ENCODE assay signal across 21 cellular contexts in genomic region chr4:2570036-2570435, GRCh38. TPM values are rescaled to one million over a fixed set of nuclear protein-coding genes. Genes with fewer than 3 reads are reported as not detected.
A peak's percentile ranks its signal among the peaks of the same experiment; 100 is the strongest.
DNase-seq lines count a peak whose midpoint lies in the region; ATAC-seq and TF ChIP-seq lines count a peak whose summit lies in the region.
"Had no signal": no experiment of that assay in that cellular context is flagged by ENCODE, and none has a peak within 500 bp of the region (broad histone marks: within the 10 kb centered on the region; RNA-seq: fewer than 3 reads in every experiment).

No MANE protein-coding gene starts in this region.

- H3K4me3 ChIP-seq in CD8-positive, alpha-beta T cell (ENCODE audit: low read depth, low read length): peak overlapping the region; percentile 33
- H3K4me3 ChIP-seq: esophagus muscularis mucosa, gastroesophageal sphincter, testis had no signal

- no peak overlapping the region for H3K4me3 Mint-ChIP-seq in activated T-cell treated with anti-CD3 and anti-CD28 coated beads, Interleukin-2, amount 50 U/mL, for 24 hours
- H3K4me3 Mint-ChIP-seq in CD8-positive, alpha-beta T cell: peak overlapping the region; percentile 57
- H3K4me3 Mint-ChIP-seq in activated T-helper 2 cell treated with anti-CD3 and anti-CD28 coated beads, Interferon-gamma antibody, Interleukin-2, Interleukin-4, amounts not matched to agents 10 μg/mL and 5 μg/mL and 100 μg/mL, durations not matched to agents 14 hours and 24 hours and 36 hours (ENCODE audit: low read depth): no peak overlapping the region
- no peak overlapping the region for H3K4me3 Mint-ChIP-seq in nephron progenitor cell

- no peak for DNase-seq in activated T-cell treated with anti-CD3 and anti-CD28 coated beads, Interleukin-2, amount 50 U/mL, for 24 hours
- no peak for DNase-seq in activated T-cell treated with anti-CD3 and anti-CD28 coated beads, Interleukin-2, amount 50 U/mL, for 48 hours
- DNase-seq in CD8-positive, alpha-beta T cell: no peak
- no peak for DNase-seq in activated T-helper 2 cell treated with anti-CD3 and anti-CD28 coated beads, Interferon-gamma antibody, Interleukin-2, Interleukin-4, amounts not matched to agents 10 μg/mL and 5 μg/mL and 100 μg/mL, durations not matched to agents 14 hours and 24 hours and 36 hours (ENCODE audit: low spot score)
- DNase-seq in nephron progenitor cell (no peak), HuH-7 (ENCODE audit: low spot score) (no peak), left lobe of liver (ENCODE audit: low spot score) (no peak)
- DNase-seq: activated CD4-positive, CD25-positive, alpha-beta regulatory T cell treated with anti-CD3 and anti-CD28 coated beads, Interleukin-2, amount 50 U/mL, for 72 hours; activated T-cell treated with anti-CD3 and anti-CD28 coated beads, Interleukin-2, amount 50 U/mL, for 1 hour; amygdala; caudate nucleus; MM.1S; NCI-H1694; spleen; stimulated activated CD4-positive, alpha-beta T cell treated with anti-CD3 and anti-CD28 coated beads, Interleukin-4, amount 100 ng/mL, for 4 hours; T1000; testis had no signal

- no peaks in the 10 kb centered on the region for H3K27me3 Mint-ChIP-seq in activated T-cell treated with anti-CD3 and anti-CD28 coated beads, Interleukin-2, amount 50 U/mL, for 24 hours
- H3K27me3 Mint-ChIP-seq in CD8-positive, alpha-beta T cell (ENCODE audit: low read depth): no peaks in the 10 kb centered on the region
- H3K27me3 Mint-ChIP-seq in activated T-helper 2 cell treated with anti-CD3 and anti-CD28 coated beads, Interferon-gamma antibody, Interleukin-2, Interleukin-4, amounts not matched to agents 10 μg/mL and 5 μg/mL and 100 μg/mL, durations not matched to agents 14 hours and 24 hours and 36 hours (ENCODE audit: low read depth): no peaks in the 10 kb centered on the region
- H3K27me3 Mint-ChIP-seq in nephron progenitor cell (ENCODE audit: low read depth, poor library complexity): no peaks in the 10 kb centered on the region

- H3K4me1 ChIP-seq in CD8-positive, alpha-beta T cell (ENCODE audit: insufficient read depth, low read length): peaks cover 50% of the 10 kb centered on the region

- H3K9me3 ChIP-seq in CD8-positive, alpha-beta T cell (ENCODE audit: low read length): no peaks in the 10 kb centered on the region
- H3K9me3 ChIP-seq: esophagus muscularis mucosa, gastroesophageal sphincter, spleen, testis had no signal

- TF ChIP-seq CTCF in CD8-positive, alpha-beta T cell (IDR thresholded peaks at IDR 0.05): no peak
- no peak for TF ChIP-seq CTCF in nephron progenitor cell (IDR thresholded peaks at IDR 0.05)

- H3K27ac ChIP-seq in CD8-positive, alpha-beta T cell (ENCODE audit: low read depth, low read length): peak overlapping the region; percentile 8
- H3K27ac ChIP-seq: testis had no signal

- H3K36me3 Mint-ChIP-seq in activated T-cell treated with anti-CD3 and anti-CD28 coated beads, Interleukin-2, amount 50 U/mL, for 24 hours (ENCODE audit: low read depth): peaks cover 32% of the 10 kb centered on the region
- H3K36me3 Mint-ChIP-seq in CD8-positive, alpha-beta T cell: peaks cover 27% of the 10 kb centered on the region
- peaks cover 24% of the 10 kb centered on the region for H3K36me3 Mint-ChIP-seq in activated T-helper 2 cell treated with anti-CD3 and anti-CD28 coated beads, Interferon-gamma antibody, Interleukin-2, Interleukin-4, amounts not matched to agents 10 μg/mL and 5 μg/mL and 100 μg/mL, durations not matched to agents 14 hours and 24 hours and 36 hours (ENCODE audit: low read depth)
- peaks cover 40% of the 10 kb centered on the region for H3K36me3 Mint-ChIP-seq in nephron progenitor cell (ENCODE audit: low read depth)

- H3K27me3 ChIP-seq in CD8-positive, alpha-beta T cell (ENCODE audit: insufficient read depth, low read length): no peaks in the 10 kb centered on the region
- H3K27me3 ChIP-seq: esophagus muscularis mucosa, gastroesophageal sphincter, spleen, testis had no signal

- peak overlapping the region; percentile 91 for H3K27ac Mint-ChIP-seq in activated T-cell treated with anti-CD3 and anti-CD28 coated beads, Interleukin-2, amount 50 U/mL, for 24 hours
- H3K27ac Mint-ChIP-seq in CD8-positive, alpha-beta T cell: peak overlapping the region; percentile 76
- peak overlapping the region; percentile 53 for H3K27ac Mint-ChIP-seq in activated T-helper 2 cell treated with anti-CD3 and anti-CD28 coated beads, Interferon-gamma antibody, Interleukin-2, Interleukin-4, amounts not matched to agents 10 μg/mL and 5 μg/mL and 100 μg/mL, durations not matched to agents 14 hours and 24 hours and 36 hours
- peak overlapping the region; percentile 98 for H3K27ac Mint-ChIP-seq in nephron progenitor cell

- POLR2A ChIA-PET in CD8-positive, alpha-beta T cell (lab: Charles Lee): no interaction called here

- no peak for ATAC-seq in CD8-positive, alpha-beta T cell
- ATAC-seq in left lobe of liver: no peak
- no peak for ATAC-seq in GM21515 (IDR thresholded peaks at IDR 0.05; ENCODE audit: unreplicated experiment)
- ATAC-seq: Panc1 had no signal

- intact Hi-C loops in CD8-positive, alpha-beta T cell (cut with DNase I, micrococcal nuclease): loop anchor here in 1 of 2 experiments (2.0 kb wide), 1 partner anchor 33 kb away; the partner anchor contains the start of gene FAM193A
- intact Hi-C loops in activated T-helper 2 cell treated with anti-CD3 and anti-CD28 coated beads, Interferon-gamma antibody, Interleukin-2, Interleukin-4, amounts not matched to agents 10 μg/mL and 5 μg/mL and 100 μg/mL, durations not matched to agents 14 hours and 24 hours and 36 hours (cut with micrococcal nuclease): loop anchor here (5.0 kb wide), 1 partner anchor 33 kb away; the partner anchor contains the start of gene FAM193A

- no peaks in the 10 kb centered on the region for H3K36me3 ChIP-seq in CD8-positive, alpha-beta T cell (ENCODE audit: insufficient read depth, low read length)
- H3K36me3 ChIP-seq: gastroesophageal sphincter had no signal

- no peaks in the 10 kb centered on the region for H3K9me3 Mint-ChIP-seq in activated T-cell treated with anti-CD3 and anti-CD28 coated beads, Interleukin-2, amount 50 U/mL, for 24 hours
- no peaks in the 10 kb centered on the region for H3K9me3 Mint-ChIP-seq in CD8-positive, alpha-beta T cell
- no peaks in the 10 kb centered on the region for H3K9me3 Mint-ChIP-seq in activated T-helper 2 cell treated with anti-CD3 and anti-CD28 coated beads, Interferon-gamma antibody, Interleukin-2, Interleukin-4, amounts not matched to agents 10 μg/mL and 5 μg/mL and 100 μg/mL, durations not matched to agents 14 hours and 24 hours and 36 hours
- peaks cover 2% of the 10 kb centered on the region for H3K9me3 Mint-ChIP-seq in nephron progenitor cell

- H3K4me1 Mint-ChIP-seq in activated T-cell treated with anti-CD3 and anti-CD28 coated beads, Interleukin-2, amount 50 U/mL, for 24 hours (ENCODE audit: low read depth): peaks cover 67% of the 10 kb centered on the region
- H3K4me1 Mint-ChIP-seq in CD8-positive, alpha-beta T cell (ENCODE audit: low read depth): peaks cover 65% of the 10 kb centered on the region
- H3K4me1 Mint-ChIP-seq in activated T-helper 2 cell treated with anti-CD3 and anti-CD28 coated beads, Interferon-gamma antibody, Interleukin-2, Interleukin-4, amounts not matched to agents 10 μg/mL and 5 μg/mL and 100 μg/mL, durations not matched to agents 14 hours and 24 hours and 36 hours (ENCODE audit: low read depth): peaks cover 34% of the 10 kb centered on the region
- H3K4me1 Mint-ChIP-seq in nephron progenitor cell: peaks cover 51% of the 10 kb centered on the region

- CTCF ChIA-PET in CD8-positive, alpha-beta T cell (lab: Charles Lee): interaction anchor here (0.8 kb wide), 1 partner anchor 22 kb away, joined by 3 read pairs; no protein-coding TSS in a partner anchor

RNA-seq across cellular contexts. Expression of gene FAM193A, which starts 33.6 kb away (rescaled TPM):
- 10 to 100 TPM; 29.0 to 30.2 TPM for total RNA-seq in CD8-positive, alpha-beta T cell
- 30.8 and 31.2 TPM in 2 replicates for total RNA-seq in activated T-helper 2 cell treated with anti-CD3 and anti-CD28 coated beads, Interferon-gamma antibody, Interleukin-2, Interleukin-4, amounts not matched to agents 10 μg/mL and 5 μg/mL and 100 μg/mL, durations not matched to agents 14 hours and 24 hours and 36 hours
- 10.6 TPM for total RNA-seq in left lobe of liver
